ENCODE assay signal across 22 cellular contexts in genomic region chr7:7117935-7118586, GRCh38.
"Had no signal": no experiment of that assay in that cellular context is flagged by ENCODE, and none has a peak within 500 bp of the region (broad histone marks: within the 10 kb centered on the region; RNA-seq: fewer than 3 reads in every experiment).

No MANE protein-coding gene starts in this region.

- H3K27me3 ChIP-seq: colonic mucosa, esophagus squamous epithelium, gastroesophageal sphincter, neutrophil, sigmoid colon, testis, tibial nerve, upper lobe of right lung had no signal

- ATAC-seq: gastroesophageal sphincter; left cardiac atrium; lower lobe of right lung; stimulated activated naive B cell treated with anti-CD40 and anti-IgM and Interleukin-4, amounts not matched to agents 10 μg/mL and 1 μg/mL and 100 μg/mL, for 72 hours; stimulated activated naive CD8-positive, alpha-beta T cell treated with anti-CD3 and anti-CD28 coated beads, Interleukin-15, amount 100 ng/mL, for 72 hours; upper lobe of right lung had no signal

- H3K36me3 ChIP-seq: colonic mucosa, esophagus squamous epithelium, gastroesophageal sphincter, left ventricle myocardium inferior, lower lobe of right lung, neutrophil, sigmoid colon, tibial nerve, upper lobe of right lung had no signal

- DNase-seq: colonic mucosa; dermis blood vessel endothelial cell; esophagus squamous epithelium; foreskin fibroblast; glutamatergic neuron; kidney; left cardiac atrium; left ventricle myocardium inferior; lower lobe of right lung; naive B cell; posterior cingulate gyrus; sigmoid colon; stimulated activated CD4-positive, alpha-beta T cell treated with anti-CD3 and anti-CD28 coated beads, Interleukin-2, amount 100 ng/mL, for 24 hours; stimulated activated CD4-positive, alpha-beta T cell treated with anti-CD3 and anti-CD28 coated beads, Interleukin-4, amount 100 ng/mL, for 4 hours; stimulated activated naive B cell treated with anti-CD40 and anti-IgM and Interleukin-4, amounts not matched to agents 10 μg/mL and 1 μg/mL and 100 μg/mL, for 72 hours; stimulated activated naive CD8-positive, alpha-beta T cell treated with anti-CD3 and anti-CD28 coated beads, Interleukin-15, amount 100 ng/mL, for 72 hours; testis; upper lobe of right lung had no signal

- H3K9me3 ChIP-seq: colonic mucosa, esophagus squamous epithelium, gastroesophageal sphincter, left ventricle myocardium inferior, lower lobe of right lung, neutrophil, sigmoid colon, testis, tibial nerve, upper lobe of right lung had no signal

- H3K4me3 ChIP-seq: colonic mucosa, esophagus squamous epithelium, gastroesophageal sphincter, left ventricle myocardium inferior, lower lobe of right lung, sigmoid colon, skin epidermis, testis, tibial nerve, upper lobe of right lung had no signal

- H3K27ac ChIP-seq: colonic mucosa, esophagus squamous epithelium, gastroesophageal sphincter, left ventricle myocardium inferior, lower lobe of right lung, neutrophil, sigmoid colon, skin epidermis, testis, tibial nerve, upper lobe of right lung had no signal

- H3K4me1 ChIP-seq: colonic mucosa, gastroesophageal sphincter, sigmoid colon, testis had no signal

- FAIRE-seq: kidney had no signal
